In genomic region chrX:48752498-48752897, GRCh38 we compare ENCODE assay signal across 37 cellular contexts. TPM values are rescaled to one million over a fixed set of nuclear protein-coding genes. Genes with fewer than 3 reads are reported as not detected.
"Had no signal": no experiment of that assay in that cellular context is flagged by ENCODE, and none has a peak within 500 bp of the region (broad histone marks: within the 10 kb centered on the region; RNA-seq: fewer than 3 reads in every experiment).

No MANE protein-coding gene starts in this region.

- H3K4me1 ChIP-seq: ascending aorta, breast epithelium, esophagus squamous epithelium, gastroesophageal sphincter, heart right ventricle had no signal

- H3K27ac Mint-ChIP-seq: activated CD4-positive, alpha-beta memory T cell treated with anti-CD3 and anti-CD28 coated beads, Interleukin-2, amount 10 ng/mL, durations not matched to agents 7 days and 5 days; activated CD4-positive, alpha-beta T cell treated with anti-CD3 and anti-CD28 coated beads for 36 hours; activated naive CD4-positive, alpha-beta T cell treated with anti-CD3 and anti-CD28 coated beads, Interleukin-2, amount 10 ng/mL, durations not matched to agents 7 days and 5 days; activated naive CD4-positive, alpha-beta T cell treated with anti-CD3 and anti-CD28 coated beads, Interleukin-2, amount 50 U/mL, for 72 hours; activated naive CD8-positive, alpha-beta T cell treated with anti-CD3 and anti-CD28 coated beads, Interleukin-2, amount 10 ng/mL, durations not matched to agents 7 days and 5 days; activated T-cell treated with anti-CD3 and anti-CD28 coated beads, Interleukin-2, amount 50 U/mL, for 24 hours; activated T-cell treated with anti-CD3 and anti-CD28 coated beads, Interleukin-2, amount 50 U/mL, for 72 hours; brain; effector memory CD8-positive, alpha-beta T cell; T-helper 17 cell; T-helper 2 cell treated with Interferon-gamma antibody and Interleukin-4, amounts not matched to agents 5 μg/mL and 100 μg/mL, for 36 hours had no signal

- H3K4me3 ChIP-seq: ascending aorta, breast epithelium, cardiac muscle cell, coronary artery, esophagus squamous epithelium, gastroesophageal sphincter, heart right ventricle had no signal

- H3K9me3 ChIP-seq: ascending aorta, breast epithelium, esophagus squamous epithelium, gastroesophageal sphincter, heart right ventricle had no signal

- H3K36me3 Mint-ChIP-seq: activated naive CD4-positive, alpha-beta T cell treated with anti-CD3 and anti-CD28 coated beads, Interleukin-2, amount 10 ng/mL, durations not matched to agents 7 days and 5 days; activated naive CD4-positive, alpha-beta T cell treated with anti-CD3 and anti-CD28 coated beads, Interleukin-2, amount 50 U/mL, for 72 hours; activated naive CD8-positive, alpha-beta T cell treated with anti-CD3 and anti-CD28 coated beads, Interleukin-2, amount 10 ng/mL, durations not matched to agents 7 days and 5 days; brain had no signal

- H3K36me3 ChIP-seq: ascending aorta, breast epithelium, cardiac muscle cell, esophagus squamous epithelium, gastroesophageal sphincter, heart right ventricle had no signal

- H3K9me3 Mint-ChIP-seq: activated CD4-positive, alpha-beta memory T cell treated with anti-CD3 and anti-CD28 coated beads, Interleukin-2, amount 10 ng/mL, durations not matched to agents 7 days and 5 days; activated CD4-positive, alpha-beta T cell treated with anti-CD3 and anti-CD28 coated beads, Interleukin-2, amount 10 ng/mL, durations not matched to agents 24 days and 14 days; activated naive CD4-positive, alpha-beta T cell treated with anti-CD3 and anti-CD28 coated beads, Interleukin-2, amount 10 ng/mL, durations not matched to agents 7 days and 5 days; activated naive CD4-positive, alpha-beta T cell treated with anti-CD3 and anti-CD28 coated beads, Interleukin-2, amount 50 U/mL, for 72 hours; activated naive CD8-positive, alpha-beta T cell treated with anti-CD3 and anti-CD28 coated beads, Interleukin-2, amount 10 ng/mL, durations not matched to agents 7 days and 5 days; activated T-cell treated with anti-CD3 and anti-CD28 coated beads, Interleukin-2, amount 50 U/mL, for 24 hours; activated T-cell treated with anti-CD3 and anti-CD28 coated beads, Interleukin-2, amount 50 U/mL, for 72 hours; effector memory CD8-positive, alpha-beta T cell; T-helper 2 cell treated with Interferon-gamma antibody and Interleukin-4, amounts not matched to agents 5 μg/mL and 100 μg/mL, for 36 hours had no signal

- H3K4me1 Mint-ChIP-seq: brain, T-helper 17 cell had no signal

- ATAC-seq: activated CD4-positive, alpha-beta T cell treated with anti-CD3 and anti-CD28 coated beads for 36 hours; activated naive CD4-positive, alpha-beta T cell treated with anti-CD3 and anti-CD28 coated beads, Interleukin-2, amount 50 U/mL, for 72 hours; activated T-cell treated with anti-CD3 and anti-CD28 coated beads, Interleukin-2, amount 50 U/mL, for 72 hours; effector memory CD8-positive, alpha-beta T cell; gastroesophageal sphincter; heart right ventricle; T-helper 17 cell had no signal

- DNase-seq: activated CD4-positive, alpha-beta memory T cell treated with anti-CD3 and anti-CD28 coated beads, Interleukin-2, amount 10 ng/mL, durations not matched to agents 7 days and 5 days; activated CD4-positive, alpha-beta T cell treated with anti-CD3 and anti-CD28 coated beads for 36 hours; activated CD4-positive, alpha-beta T cell treated with anti-CD3 and anti-CD28 coated beads, Interleukin-2, amount 10 ng/mL, durations not matched to agents 24 days and 14 days; activated CD4-positive, alpha-beta T cell treated with anti-CD3 and anti-CD28 coated beads, Interleukin-2, amount 50 U/mL, for 4 hours; activated CD4-positive, CD25-positive, alpha-beta regulatory T cell; activated CD4-positive, CD25-positive, alpha-beta regulatory T cell treated with anti-CD3 and anti-CD28 coated beads, Interleukin-2, amount 50 U/mL, for 72 hours; activated CD8-positive, alpha-beta memory T cell treated with anti-CD3 and anti-CD28 coated beads, Interleukin-2, amount 50 U/mL, for 48 hours; activated gamma-delta T cell; activated naive CD4-positive, alpha-beta T cell; activated naive CD4-positive, alpha-beta T cell treated with anti-CD3 and anti-CD28 coated beads, Interleukin-2, amount 10 ng/mL, durations not matched to agents 7 days and 5 days; activated naive CD8-positive, alpha-beta T cell treated with anti-CD3 and anti-CD28 coated beads, Interleukin-2, amount 10 ng/mL, durations not matched to agents 7 days and 5 days; activated T-cell treated with anti-CD3 and anti-CD28 coated beads for 4 hours; activated T-cell treated with anti-CD3 and anti-CD28 coated beads, Interleukin-2, amount 50 U/mL, for 24 hours; activated T-cell treated with anti-CD3 and anti-CD28 coated beads, Interleukin-2, amount 50 U/mL, for 72 hours; central memory CD4-positive, alpha-beta T cell; cerebellar nuclear complex; dermis blood vessel endothelial cell; effector CD4-positive, alpha-beta T cell; effector memory CD8-positive, alpha-beta T cell; erythroblast; esophagus squamous epithelium; foreskin melanocyte; heart right ventricle; T-helper 1 cell; T-helper 17 cell; T1000 had no signal

- H3K27ac ChIP-seq: ascending aorta, breast epithelium, cardiac muscle cell, coronary artery, esophagus squamous epithelium, gastroesophageal sphincter, heart right ventricle had no signal

- H3K27me3 ChIP-seq: ascending aorta, cardiac muscle cell, esophagus squamous epithelium, gastroesophageal sphincter had no signal

- H3K4me3 Mint-ChIP-seq: activated CD4-positive, alpha-beta memory T cell treated with anti-CD3 and anti-CD28 coated beads, Interleukin-2, amount 10 ng/mL, durations not matched to agents 7 days and 5 days; activated CD4-positive, alpha-beta T cell treated with anti-CD3 and anti-CD28 coated beads for 36 hours; activated CD4-positive, alpha-beta T cell treated with anti-CD3 and anti-CD28 coated beads, Interleukin-2, amount 10 ng/mL, durations not matched to agents 24 days and 14 days; activated naive CD4-positive, alpha-beta T cell treated with anti-CD3 and anti-CD28 coated beads, Interleukin-2, amount 10 ng/mL, durations not matched to agents 7 days and 5 days; activated naive CD8-positive, alpha-beta T cell treated with anti-CD3 and anti-CD28 coated beads, Interleukin-2, amount 10 ng/mL, durations not matched to agents 7 days and 5 days; activated T-cell treated with anti-CD3 and anti-CD28 coated beads, Interleukin-2, amount 50 U/mL, for 24 hours; activated T-cell treated with anti-CD3 and anti-CD28 coated beads, Interleukin-2, amount 50 U/mL, for 72 hours; brain; effector memory CD8-positive, alpha-beta T cell; T-helper 17 cell; T-helper 2 cell treated with Interferon-gamma antibody and Interleukin-4, amounts not matched to agents 5 μg/mL and 100 μg/mL, for 36 hours had no signal

- H3K27me3 Mint-ChIP-seq: activated CD4-positive, alpha-beta memory T cell treated with anti-CD3 and anti-CD28 coated beads, Interleukin-2, amount 10 ng/mL, durations not matched to agents 7 days and 5 days; activated CD4-positive, alpha-beta T cell treated with anti-CD3 and anti-CD28 coated beads for 36 hours; activated naive CD8-positive, alpha-beta T cell treated with anti-CD3 and anti-CD28 coated beads, Interleukin-2, amount 10 ng/mL, durations not matched to agents 7 days and 5 days; effector memory CD8-positive, alpha-beta T cell; T-helper 17 cell had no signal

RNA-seq across cellular contexts. Expression of gene GLOD5, which starts 9.0 kb away (rescaled TPM):
- total RNA-seq: activated CD4-positive, alpha-beta memory T cell treated with anti-CD3 and anti-CD28 coated beads, Interleukin-2, amount 10 ng/mL, durations not matched to agents 7 days and 5 days; activated CD4-positive, alpha-beta T cell treated with anti-CD3 and anti-CD28 coated beads for 36 hours; activated CD4-positive, alpha-beta T cell treated with anti-CD3 and anti-CD28 coated beads, Interleukin-2, amount 10 ng/mL, durations not matched to agents 24 days and 14 days; activated naive CD4-positive, alpha-beta T cell treated with anti-CD3 and anti-CD28 coated beads, Interleukin-2, amount 50 U/mL, for 72 hours; activated naive CD8-positive, alpha-beta T cell treated with anti-CD3 and anti-CD28 coated beads, Interleukin-2, amount 10 ng/mL, durations not matched to agents 7 days and 5 days; activated T-cell treated with anti-CD3 and anti-CD28 coated beads, Interleukin-2, amount 50 U/mL, for 72 hours; ascending aorta; cardiac muscle cell; dermis blood vessel endothelial cell; esophagus squamous epithelium; fibroblast of lung; fibroblast of villous mesenchyme; gastroesophageal sphincter; glomerular endothelial cell; heart right ventricle; T-helper 17 cell had no signal
- polyA plus RNA-seq: cardiac muscle cell, fibroblast of lung, heart right ventricle had no signal

RNA-seq across cellular contexts. Expression of gene GATA1, which starts 33.9 kb away (rescaled TPM):
- total RNA-seq: activated CD4-positive, alpha-beta memory T cell treated with anti-CD3 and anti-CD28 coated beads, Interleukin-2, amount 10 ng/mL, durations not matched to agents 7 days and 5 days; activated CD4-positive, alpha-beta T cell treated with anti-CD3 and anti-CD28 coated beads for 36 hours; activated CD4-positive, alpha-beta T cell treated with anti-CD3 and anti-CD28 coated beads, Interleukin-2, amount 10 ng/mL, durations not matched to agents 24 days and 14 days; activated naive CD8-positive, alpha-beta T cell treated with anti-CD3 and anti-CD28 coated beads, Interleukin-2, amount 10 ng/mL, durations not matched to agents 7 days and 5 days; ascending aorta; breast epithelium; cardiac muscle cell; dermis blood vessel endothelial cell; esophagus squamous epithelium; fibroblast of lung; fibroblast of villous mesenchyme; gastroesophageal sphincter; glomerular endothelial cell had no signal
- polyA plus RNA-seq: fibroblast of lung had no signal
